ENCODE assay signal across 8 cellular contexts in the genomic region with DNA sequence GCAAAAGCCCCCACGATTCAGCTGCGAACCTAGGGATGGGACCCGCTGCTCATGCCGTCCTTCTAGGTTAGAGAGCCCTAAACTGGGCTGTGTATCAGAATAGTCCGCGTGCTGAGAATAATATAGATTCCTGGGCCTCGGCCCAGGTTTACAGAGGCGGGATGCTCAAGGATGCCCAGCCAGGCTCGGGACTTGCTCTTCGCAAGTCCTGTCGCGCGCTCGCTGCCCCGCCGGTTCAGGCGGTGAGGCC. TPM values are rescaled to one million over a fixed set of nuclear protein-coding genes. Genes with fewer than 3 reads are reported as not detected.
DNase-seq lines count a peak whose midpoint lies in the region; ATAC-seq and TF ChIP-seq lines count a peak whose summit lies in the region.

No MANE protein-coding gene starts in this region.

- H3K4me1 Mint-ChIP-seq in stimulated activated naive B cell treated with anti-CD40 and anti-IgM and Interleukin-4, amounts not matched to agents 10 μg/mL and 1 μg/mL and 100 μg/mL, for 72 hours, result peaks cover 25 to 39% of the 10 kb centered on the region in 2 donors

- H3K27ac Mint-ChIP-seq in stimulated activated naive B cell treated with anti-CD40 and anti-IgM and Interleukin-4, amounts not matched to agents 10 μg/mL and 1 μg/mL and 100 μg/mL, for 72 hours, result peak overlapping the region; percentile 91

- no peak for DNase-seq in H7
- no peak for DNase-seq in WERI-Rb-1
- DNase-seq in hepatocyte (ENCODE audit: low spot score), result no peak
- DNase-seq in stimulated activated naive B cell treated with anti-CD40 and anti-IgM and Interleukin-4, amounts not matched to agents 10 μg/mL and 1 μg/mL and 100 μg/mL, for 72 hours, result no peak
- DNase-seq in MV-4-11 (lab: John Stamatoyannopoulos, UW), result no peak

- H3K4me3 Mint-ChIP-seq in stimulated activated naive B cell treated with anti-CD40 and anti-IgM and Interleukin-4, amounts not matched to agents 10 μg/mL and 1 μg/mL and 100 μg/mL, for 72 hours, result peak overlapping the region; percentile 90 to 93

- H2AFZ ChIP-seq in hepatocyte, result peak overlapping the region; percentile 97

- no peaks in the 10 kb centered on the region for H4K20me1 ChIP-seq in hepatocyte (ENCODE audit: insufficient read depth, poor library complexity, severe bottlenecking)

- peaks cover 14% of the 10 kb centered on the region for H3K4me1 ChIP-seq in hepatocyte (ENCODE audit: insufficient read depth)

- H3K4me2 ChIP-seq in hepatocyte, result peak overlapping the region; percentile 86

- ATAC-seq in stimulated activated naive B cell treated with anti-CD40 and anti-IgM and Interleukin-4, amounts not matched to agents 10 μg/mL and 1 μg/mL and 100 μg/mL, for 72 hours (replicated peaks), result no peak
- ATAC-seq in HG02571 (IDR thresholded peaks at IDR 0.05; ENCODE audit: unreplicated experiment) (no peak), GM21360 (IDR thresholded peaks at IDR 0.05; ENCODE audit: unreplicated experiment) (no peak), GM21825 (IDR thresholded peaks at IDR 0.05; ENCODE audit: unreplicated experiment) (no peak)

- TF ChIP-seq CTCF in WERI-Rb-1 (IDR thresholded peaks at IDR 0.05; ENCODE audit: low read depth, low read length) (no peak), hepatocyte (IDR thresholded peaks at IDR 0.05; ENCODE audit: poor library complexity) (no peak)

- H3K36me3 ChIP-seq in H7 (replicated peaks; ENCODE audit: control insufficient read depth, insufficient read depth, low read length), result no peaks in the 10 kb centered on the region
- no peaks in the 10 kb centered on the region for H3K36me3 ChIP-seq in WERI-Rb-1
- no peaks in the 10 kb centered on the region for H3K36me3 ChIP-seq in hepatocyte (replicated peaks; ENCODE audit: insufficient read depth, low read depth)

- H3K27ac ChIP-seq in WERI-Rb-1 (peak overlapping the region; percentile 91), hepatocyte (peak overlapping the region; percentile 97)

- H3K4me3 ChIP-seq in H7 (ENCODE audit: insufficient read depth, low read depth, low read length) (peak overlapping the region; percentile 92), WERI-Rb-1 (ENCODE audit: low read depth, low read length) (peak overlapping the region; percentile 97), hepatocyte (peak overlapping the region; percentile 22)

- H3K9me3 ChIP-seq in WERI-Rb-1 (ENCODE audit: severe bottlenecking) (no peaks in the 10 kb centered on the region), hepatocyte (ENCODE audit: low read depth) (no peaks in the 10 kb centered on the region)

- H3K36me3 Mint-ChIP-seq in stimulated activated naive B cell treated with anti-CD40 and anti-IgM and Interleukin-4, amounts not matched to agents 10 μg/mL and 1 μg/mL and 100 μg/mL, for 72 hours, result peaks cover 19 to 34% of the 10 kb centered on the region in 2 donors

- no peaks in the 10 kb centered on the region for H3K9me2 ChIP-seq in hepatocyte (replicated peaks; ENCODE audit: insufficient read depth)

- no peaks in the 10 kb centered on the region for H3K27me3 Mint-ChIP-seq in stimulated activated naive B cell treated with anti-CD40 and anti-IgM and Interleukin-4, amounts not matched to agents 10 μg/mL and 1 μg/mL and 100 μg/mL, for 72 hours

- no peaks in the 10 kb centered on the region for H3K27me3 ChIP-seq in H7 (ENCODE audit: control insufficient read depth, insufficient read depth, low read length)
- H3K27me3 ChIP-seq in WERI-Rb-1 (ENCODE audit: insufficient read depth, low read depth, severe bottlenecking), result no peaks in the 10 kb centered on the region
- H3K27me3 ChIP-seq in hepatocyte, result no peaks in the 10 kb centered on the region

- WGBS in hepatocyte (ENCODE audit: low lambda C conversion rate, missing lambda C conversion rate), result 12% methylated on average over 17 of the region's 17 CpGs

- peaks cover 0 to 3% of the 10 kb centered on the region in 2 donors for H3K9me3 Mint-ChIP-seq in stimulated activated naive B cell treated with anti-CD40 and anti-IgM and Interleukin-4, amounts not matched to agents 10 μg/mL and 1 μg/mL and 100 μg/mL, for 72 hours

- peaks cover 45% of the 10 kb centered on the region for H3K79me2 ChIP-seq in hepatocyte

RNA-seq across cellular contexts. Expression of a gene that starts 0.3 kb away (rescaled TPM):
- 11.8 and 14.4 TPM in 2 replicates for total RNA-seq in H7 (2014; rRNA removed; shearing (Covaris generic))
- total RNA-seq in hepatocyte, result 28.1 and 29.1 TPM in 2 replicates
- polyA plus RNA-seq in hepatocyte, result 73.6 and 74.8 TPM in 2 replicates

Comparison
In these comparisons a context has a peak if more than half of its experiments do, and no peak if none do; other contexts are left out.
1. H3K4me3 ChIP-seq: peak in every context shown above with its lines; median percentile 97 in WERI-Rb-1; 92 in H7; 22 in hepatocyte.